In the genomic region with DNA sequence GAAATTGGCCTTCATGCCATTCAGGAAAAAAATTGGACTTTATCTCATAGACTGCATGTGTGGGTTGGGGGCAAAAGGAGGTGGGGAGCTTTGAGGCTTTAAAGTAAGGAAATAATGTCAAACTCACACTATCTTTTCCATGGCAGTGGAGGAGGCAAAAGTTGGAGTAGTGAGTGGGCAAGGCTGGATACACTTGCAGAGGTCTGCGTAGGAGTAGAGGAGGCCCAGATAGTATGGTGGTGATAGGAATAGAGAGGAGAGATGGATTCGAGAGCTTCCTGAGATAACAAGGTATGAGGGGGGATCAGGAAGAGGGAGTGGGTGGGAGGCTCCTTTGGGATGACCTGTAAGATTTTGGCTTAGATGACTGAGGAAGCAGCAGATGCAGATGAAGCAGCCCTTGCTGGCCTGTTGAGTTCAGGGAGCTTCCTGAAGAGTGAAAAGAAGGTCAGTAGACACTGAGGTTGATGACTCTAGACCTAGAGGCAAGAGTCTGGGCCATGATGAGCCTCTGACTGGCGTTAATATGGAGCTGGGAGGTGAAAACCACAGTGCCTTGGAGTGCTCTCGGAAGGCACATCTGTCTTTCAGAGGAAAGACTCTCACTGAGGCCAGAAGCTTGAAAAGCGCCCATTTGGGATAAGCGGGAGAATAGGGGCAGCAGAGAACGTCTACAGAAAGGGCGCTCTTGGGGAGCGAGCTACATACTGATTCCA, we compare ENCODE assay signal across 26 cellular contexts. TPM values are rescaled to one million over a fixed set of nuclear protein-coding genes. Genes with fewer than 3 reads are reported as not detected.
DNase-seq lines count a peak whose midpoint lies in the region; ATAC-seq, FAIRE-seq and TF ChIP-seq lines count a peak whose summit lies in the region.
"Had no signal": no experiment of that assay in that cellular context is flagged by ENCODE, and none has a peak within 500 bp of the region (broad histone marks: within the 10 kb centered on the region; RNA-seq: fewer than 3 reads in every experiment).

No MANE protein-coding gene starts in this region.

- no peak overlapping the region for H3K4me3 ChIP-seq in CD4-positive, CD25-positive, alpha-beta regulatory T cell (ENCODE audit: low read depth, low read length)
- H3K4me3 ChIP-seq in coronary artery = no peak overlapping the region
- H3K4me3 ChIP-seq: A549, SK-N-MC, vagina had no signal

- H3K4me1 Mint-ChIP-seq in activated CD4-positive, alpha-beta T cell treated with anti-CD3 and anti-CD28 coated beads, Interleukin-2, amount 10 ng/mL, durations not matched to agents 7 days and 5 days = peaks cover 47% of the 10 kb centered on the region
- H3K4me1 Mint-ChIP-seq in CD4-positive, CD25-positive, alpha-beta regulatory T cell = peaks cover 20 to 58% (median 46%) of the 10 kb centered on the region in 4 donors
- H3K4me1 Mint-ChIP-seq in T-cell (peaks cover 61 to 67% (median 63%) of the 10 kb centered on the region in 3 donors), immature natural killer cell (peaks cover 78 to 96% of the 10 kb centered on the region in 2 donors)

- no peaks in the 10 kb centered on the region for H3K27me3 Mint-ChIP-seq in activated CD4-positive, alpha-beta T cell treated with anti-CD3 and anti-CD28 coated beads, Interleukin-2, amount 10 ng/mL, durations not matched to agents 7 days and 5 days
- H3K27me3 Mint-ChIP-seq in CD4-positive, CD25-positive, alpha-beta regulatory T cell = no peaks in the 10 kb centered on the region
- H3K27me3 Mint-ChIP-seq in T-cell = no peaks in the 10 kb centered on the region
- peaks cover 5 to 21% (median 6%) of the 10 kb centered on the region in 3 donors for H3K27me3 Mint-ChIP-seq in immature natural killer cell (ENCODE audit: low read depth in 3 of 3)

- H3K27me3 ChIP-seq in CD4-positive, CD25-positive, alpha-beta regulatory T cell (ENCODE audit: control insufficient read depth, insufficient read depth, low read length) = no peaks in the 10 kb centered on the region
- H3K27me3 ChIP-seq: vagina had no signal

- no peak for TF ChIP-seq CTCF in coronary artery (IDR thresholded peaks at IDR 0.05)

- H3K27ac Mint-ChIP-seq in activated CD4-positive, alpha-beta T cell treated with anti-CD3 and anti-CD28 coated beads, Interleukin-2, amount 10 ng/mL, durations not matched to agents 7 days and 5 days = peak overlapping the region; percentile 69
- peak overlapping the region in 2 of 3 donors; percentile 18 to 72 for H3K27ac Mint-ChIP-seq in CD4-positive, CD25-positive, alpha-beta regulatory T cell
- H3K27ac Mint-ChIP-seq in T-cell = peak overlapping the region; percentile 62 to 78
- H3K27ac Mint-ChIP-seq in immature natural killer cell = peak overlapping the region; percentile 52 to 90 (median 79)

- no peak overlapping the region for H3K4me3 Mint-ChIP-seq in activated CD4-positive, alpha-beta T cell treated with anti-CD3 and anti-CD28 coated beads, Interleukin-2, amount 10 ng/mL, durations not matched to agents 7 days and 5 days
- H3K4me3 Mint-ChIP-seq in CD4-positive, CD25-positive, alpha-beta regulatory T cell = peak overlapping the region in 2 of 4 donors; percentile 18 to 64
- H3K4me3 Mint-ChIP-seq in T-cell (no peak overlapping the region), immature natural killer cell (peak overlapping the region; percentile 1 to 45 (median 37))

- H3K9me3 Mint-ChIP-seq in activated CD4-positive, alpha-beta T cell treated with anti-CD3 and anti-CD28 coated beads, Interleukin-2, amount 10 ng/mL, durations not matched to agents 7 days and 5 days = no peaks in the 10 kb centered on the region
- H3K9me3 Mint-ChIP-seq in CD4-positive, CD25-positive, alpha-beta regulatory T cell = peaks cover 0 to 4% (median 0%) of the 10 kb centered on the region in 7 donors
- H3K9me3 Mint-ChIP-seq in T-cell (peaks cover 0 to 3% (median 0%) of the 10 kb centered on the region in 3 donors), immature natural killer cell (no peaks in the 10 kb centered on the region)

- no peak for DNase-seq in activated CD4-positive, alpha-beta T cell treated with anti-CD3 and anti-CD28 coated beads, Interleukin-2, amount 10 ng/mL, durations not matched to agents 7 days and 5 days
- no peak for DNase-seq in activated CD4-positive, alpha-beta T cell treated with anti-CD3 and anti-CD28 coated beads, Interleukin-2, amount 50 U/mL, for 48 hours
- no peak for DNase-seq in CD4-positive, CD25-positive, alpha-beta regulatory T cell
- no peak for DNase-seq in T-cell
- no peak for DNase-seq in immature natural killer cell
- DNase-seq in RCC 7860 (ENCODE audit: low spot score) = no peak
- DNase-seq in activated CD4-positive, CD25-positive, alpha-beta regulatory T cell treated with anti-CD3 and anti-CD28 coated beads, Interleukin-2, amount 50 U/mL, for 72 hours = no peak
- no peak for DNase-seq in coronary artery (ENCODE audit: low spot score)
- DNase-seq: activated T-cell treated with anti-CD3 and anti-CD28 coated beads, Interleukin-2, amount 50 U/mL, for 48 hours; caudate nucleus; H7; hypothalamus; mesendoderm; NCI-H1048; NCI-H1694 treated with DMSO at 0.1 percent for 48 hours; NCI-H2171; NCI-H510A; occipital lobe; stimulated activated CD4-positive, alpha-beta T cell treated with anti-CD3 and anti-CD28 coated beads, Interleukin-15, amount 100 ng/mL, for 24 hours; stimulated activated naive CD4-positive, alpha-beta T cell treated with Interleukin-2 at 50 U/mL for 16 hours; WERI-Rb-1 had no signal

- H3K4me1 ChIP-seq in CD4-positive, CD25-positive, alpha-beta regulatory T cell (ENCODE audit: control insufficient read depth, insufficient read depth, low read length, poor library complexity, severe bottlenecking) = peaks cover 26% of the 10 kb centered on the region

- H3K27ac ChIP-seq in CD4-positive, CD25-positive, alpha-beta regulatory T cell (ENCODE audit: insufficient read depth, low read length, poor library complexity, severe bottlenecking) = no peak overlapping the region
- no peak overlapping the region for H3K27ac ChIP-seq in coronary artery
- H3K27ac ChIP-seq: A549, SK-N-MC, vagina, WERI-Rb-1 had no signal

- H3K9me3 ChIP-seq in CD4-positive, CD25-positive, alpha-beta regulatory T cell (ENCODE audit: control insufficient read depth in 2 of 2, low read length in 2 of 2) = no peaks in the 10 kb centered on the region
- H3K9me3 ChIP-seq: A549, vagina had no signal

- H3K36me3 ChIP-seq in CD4-positive, CD25-positive, alpha-beta regulatory T cell (ENCODE audit: control insufficient read depth, insufficient read depth, low read length) = peaks cover 48% of the 10 kb centered on the region

- POLR2A ChIA-PET in activated CD4-positive, alpha-beta T cell treated with anti-CD3 and anti-CD28 coated beads, Interleukin-2, amount 10 ng/mL, durations not matched to agents 7 days and 5 days (lab: Charles Lee) = no interaction called here
- POLR2A ChIA-PET in T-cell (lab: Charles Lee) = interaction anchor here in 1 of 2 donors (0.6 kb wide), 1 partner anchor 14 kb away, joined by 3 read pairs; no protein-coding TSS in a partner anchor

- no peak for FAIRE-seq in RCC 7860 (lab: Jason Lieb, UNC)
- FAIRE-seq: A549, G401.6 had no signal

- CTCF ChIA-PET in activated CD4-positive, alpha-beta T cell treated with anti-CD3 and anti-CD28 coated beads, Interleukin-2, amount 10 ng/mL, durations not matched to agents 7 days and 5 days (lab: Charles Lee) = interaction anchor here (1.7 kb wide), 1 partner anchor 35 kb away, joined by 4 read pairs; no protein-coding TSS in a partner anchor
- CTCF ChIA-PET in T-cell (lab: Charles Lee) = interaction anchor here in 1 of 2 donors (0.9 kb wide), 1 partner anchor 14 kb away, joined by 3 read pairs; no protein-coding TSS in a partner anchor

- no peak for ATAC-seq in CD4-positive, CD25-positive, alpha-beta regulatory T cell (ENCODE audit: low read depth in 2 of 2)
- no peak for ATAC-seq in T-cell (replicated peaks in 1 of 4)
- ATAC-seq: A549, left lobe of liver had no signal

- peaks cover 66% of the 10 kb centered on the region for H3K36me3 Mint-ChIP-seq in activated CD4-positive, alpha-beta T cell treated with anti-CD3 and anti-CD28 coated beads, Interleukin-2, amount 10 ng/mL, durations not matched to agents 7 days and 5 days (ENCODE audit: low read depth)
- peaks cover 39% of the 10 kb centered on the region for H3K36me3 Mint-ChIP-seq in CD4-positive, CD25-positive, alpha-beta regulatory T cell
- H3K36me3 Mint-ChIP-seq in T-cell = peaks cover 51% of the 10 kb centered on the region
- peaks cover 33 to 61% (median 40%) of the 10 kb centered on the region in 3 donors for H3K36me3 Mint-ChIP-seq in immature natural killer cell

RNA-seq across cellular contexts. Expression of a gene that starts 5.8 kb away (rescaled TPM):
- total RNA-seq in activated CD4-positive, alpha-beta T cell treated with anti-CD3 and anti-CD28 coated beads, Interleukin-2, amount 10 ng/mL, durations not matched to agents 7 days and 5 days = 10 to 100 TPM; 25.6 to 31.1 TPM
- 17.8 TPM for total RNA-seq in CD4-positive, CD25-positive, alpha-beta regulatory T cell
- polyA plus RNA-seq in CD4-positive, CD25-positive, alpha-beta regulatory T cell = 10 to 100 TPM; 44.9 to 58.6 (median 48.4) TPM
- total RNA-seq in T-cell = 10 to 100 TPM; 19.5 to 37.9 (median 29.5) TPM
- 10 to 100 TPM; 42.1 to 73.4 (median 58.6) TPM for polyA plus RNA-seq in immature natural killer cell

RNA-seq across cellular contexts. Expression of a gene that starts 5.9 kb away (rescaled TPM):
- 10 to 100 TPM; 21.6 to 25.3 TPM for total RNA-seq in activated CD4-positive, alpha-beta T cell treated with anti-CD3 and anti-CD28 coated beads, Interleukin-2, amount 10 ng/mL, durations not matched to agents 7 days and 5 days
- 20.4 TPM for total RNA-seq in CD4-positive, CD25-positive, alpha-beta regulatory T cell
- 10 to 100 TPM; 32.6 to 40.7 (median 38.6) TPM for polyA plus RNA-seq in CD4-positive, CD25-positive, alpha-beta regulatory T cell
- 10 to 100 TPM; 24.6 to 45.8 (median 39.9) TPM for total RNA-seq in T-cell
- 10 to 100 TPM; 34.0 to 54.6 (median 37.5) TPM for polyA plus RNA-seq in immature natural killer cell

Comparison
In these comparisons a context has a peak if more than half of its experiments do, and no peak if none do; other contexts are left out.
1. H3K4me3 Mint-ChIP-seq: peak in immature natural killer cell (5 of 5); none in activated CD4-positive, alpha-beta T cell treated with anti-CD3 and anti-CD28 coated beads, Interleukin-2, amount 10 ng/mL, durations not matched to agents 7 days and 5 days (single experiment) and T-cell (0 of 3).
2. Peak in every context shown above with its lines, with median percentiles within 50 percentile points of each other: H3K27ac Mint-ChIP-seq.